In the genomic region with DNA sequence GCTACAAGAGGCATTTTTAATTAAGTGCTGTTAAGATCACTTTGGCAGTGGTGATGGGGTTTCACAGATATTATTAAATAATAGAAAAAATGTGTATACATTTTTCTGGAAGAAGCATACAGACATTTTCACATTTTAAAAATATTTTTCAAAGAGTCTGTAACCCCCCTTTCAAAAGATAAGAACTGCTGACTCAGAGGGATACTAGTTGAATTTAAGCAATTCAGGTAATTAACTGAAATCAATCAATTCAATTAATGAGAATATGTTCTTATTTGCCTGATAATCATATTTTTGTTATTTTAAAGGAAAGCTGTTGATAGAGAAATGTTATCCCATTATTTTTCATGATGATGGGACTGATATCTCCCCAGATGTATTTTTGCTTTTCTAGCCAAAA, we compare ENCODE assay signal across 20 cellular contexts. TPM values are rescaled to one million over a fixed set of nuclear protein-coding genes. Genes with fewer than 3 reads are reported as not detected.
"Had no signal": no experiment of that assay in that cellular context is flagged by ENCODE, and none has a peak within 500 bp of the region (broad histone marks: within the 10 kb centered on the region; RNA-seq: fewer than 3 reads in every experiment).

No MANE protein-coding gene starts in this region.

- H3K27me3 ChIP-seq: SJSA1 had no signal

- H3K36me3 ChIP-seq: SJSA1 had no signal

- DNase-seq: Karpas-422, KG1, MM.1S, NCI-H1048, NCI-H1105, NCI-H1417, NCI-H1436 treated with DMSO at 0.1 percent for 48 hours, NCI-H187 treated with DMSO at 0.1 percent for 48 hours, NCI-H2029 treated with DMSO at 0.1 percent for 48 hours, NCI-H2107, NCI-H226, NCI-H510A, NCI-H524 treated with DMSO at 0.1 percent for 48 hours, NCI-H774, Right ventricle myocardium superior, RPMI8226, SIG-M5 had no signal

- H3K9me3 ChIP-seq: SJSA1 had no signal

- H3K4me3 ChIP-seq: SJSA1, SK-N-MC had no signal

- H3K27ac ChIP-seq: SJSA1, SK-N-MC had no signal

RNA-seq across cellular contexts. Expression of a gene that starts 41.1 kb away (rescaled TPM):
- total RNA-seq: HT1080, Right ventricle myocardium superior, SJSA1 had no signal
